12 cellular contexts compared by ENCODE assay signal in genomic region chr16:70751593-70751992, GRCh38. TPM values are rescaled to one million over a fixed set of nuclear protein-coding genes. Genes with fewer than 3 reads are reported as not detected.
DNase-seq lines count a peak whose midpoint lies in the region; TF ChIP-seq lines count a peak whose summit lies in the region.
"Had no signal": no experiment of that assay in that cellular context is flagged by ENCODE, and none has a peak within 500 bp of the region (broad histone marks: within the 10 kb centered on the region; RNA-seq: fewer than 3 reads in every experiment).

No MANE protein-coding gene starts in this region.

- H3K36me3 Mint-ChIP-seq in activated naive CD4-positive, alpha-beta T cell treated with anti-CD3 and anti-CD28 coated beads, Interleukin-2, amount 10 ng/mL, durations not matched to agents 7 days and 5 days: peaks cover 28% of the 10 kb centered on the region
- H3K36me3 Mint-ChIP-seq in nephron (ENCODE audit: low read depth) (no peaks in the 10 kb centered on the region), type B pancreatic cell (no peaks in the 10 kb centered on the region)

- H3K4me1 ChIP-seq in colonic mucosa (peaks cover 36% of the 10 kb centered on the region), thyroid gland (peaks cover 47 to 78% of the 10 kb centered on the region in 2 donors)

- H3K9ac ChIP-seq in colonic mucosa (ENCODE audit: low read depth in 2 of 2, low read length in 2 of 2): peak overlapping the region in 1 of 2 donors; percentile 51

- H3K4me1 Mint-ChIP-seq in activated naive CD4-positive, alpha-beta T cell treated with anti-CD3 and anti-CD28 coated beads, Interleukin-2, amount 10 ng/mL, durations not matched to agents 7 days and 5 days: peaks cover 66% of the 10 kb centered on the region
- H3K4me1 Mint-ChIP-seq in nephron: peaks cover 66% of the 10 kb centered on the region
- peaks cover 29% of the 10 kb centered on the region for H3K4me1 Mint-ChIP-seq in type B pancreatic cell (ENCODE audit: unreplicated experiment)

- H3K27me3 Mint-ChIP-seq in activated naive CD4-positive, alpha-beta T cell treated with anti-CD3 and anti-CD28 coated beads, Interleukin-2, amount 10 ng/mL, durations not matched to agents 7 days and 5 days: no peaks in the 10 kb centered on the region
- H3K27me3 Mint-ChIP-seq in nephron (ENCODE audit: low read depth): no peaks in the 10 kb centered on the region
- H3K27me3 Mint-ChIP-seq in type B pancreatic cell: no peaks in the 10 kb centered on the region

- TF ChIP-seq POLR2A in thyroid gland (IDR thresholded peaks at IDR 0.05): no peak

- H3K27me3 ChIP-seq in colonic mucosa: no peaks in the 10 kb centered on the region
- no peaks in the 10 kb centered on the region for H3K27me3 ChIP-seq in thyroid gland

- no peaks in the 10 kb centered on the region for H3K9me3 Mint-ChIP-seq in activated naive CD4-positive, alpha-beta T cell treated with anti-CD3 and anti-CD28 coated beads, Interleukin-2, amount 10 ng/mL, durations not matched to agents 7 days and 5 days
- no peaks in the 10 kb centered on the region for H3K9me3 Mint-ChIP-seq in nephron
- no peaks in the 10 kb centered on the region for H3K9me3 Mint-ChIP-seq in type B pancreatic cell

- H3K4me3 Mint-ChIP-seq in activated naive CD4-positive, alpha-beta T cell treated with anti-CD3 and anti-CD28 coated beads, Interleukin-2, amount 10 ng/mL, durations not matched to agents 7 days and 5 days: no peak overlapping the region
- H3K4me3 Mint-ChIP-seq in nephron: no peak overlapping the region
- no peak overlapping the region for H3K4me3 Mint-ChIP-seq in type B pancreatic cell

- H3K4me3 ChIP-seq in colonic mucosa (no peak overlapping the region), thyroid gland (replicated peaks in 1 of 3) (no peak overlapping the region)

- intact Hi-C loops in colonic mucosa (cut with DNase I): no loop called here
- intact Hi-C loops in thyroid gland (cut with DNase I): no loop called here

- H3K9me3 ChIP-seq in colonic mucosa (no peaks in the 10 kb centered on the region), thyroid gland (no peaks in the 10 kb centered on the region)

- H3K27ac Mint-ChIP-seq in activated naive CD4-positive, alpha-beta T cell treated with anti-CD3 and anti-CD28 coated beads, Interleukin-2, amount 10 ng/mL, durations not matched to agents 7 days and 5 days: peak overlapping the region; percentile 64
- H3K27ac Mint-ChIP-seq in nephron (peak overlapping the region; percentile 94 to 97 (median 95)), type B pancreatic cell (no peak overlapping the region)

- H3K36me3 ChIP-seq in colonic mucosa: no peaks in the 10 kb centered on the region
- peaks cover 0 to 2% of the 10 kb centered on the region in 2 donors for H3K36me3 ChIP-seq in thyroid gland

- no peak for TF ChIP-seq CTCF in colonic mucosa (IDR thresholded peaks at IDR 0.05)
- no peak for TF ChIP-seq CTCF in nephron (IDR thresholded peaks at IDR 0.05; ENCODE audit: unreplicated experiment in 3 of 3)
- TF ChIP-seq CTCF in thyroid gland (IDR thresholded peaks at IDR 0.05): no peak
- no peak for TF ChIP-seq CTCF in type B pancreatic cell (conservative IDR thresholded peaks at IDR 0.05)

- CTCF ChIA-PET in activated naive CD4-positive, alpha-beta T cell treated with anti-CD3 and anti-CD28 coated beads, Interleukin-2, amount 10 ng/mL, durations not matched to agents 7 days and 5 days (lab: Charles Lee): interaction anchor here (0.6 to 4.1 kb wide), 5 partner anchors 13 to 73 kb away, joined by 3 to 24 read pairs (median 4); no protein-coding TSS in a partner anchor

- WGBS in thyroid gland, 2 donors: 67 to 78% methylated on average over 6 of the region's 7 CpGs

- peak overlapping the region; percentile 55 for H3K27ac ChIP-seq in colonic mucosa
- peak overlapping the region; percentile 84 to 95 (median 94) for H3K27ac ChIP-seq in thyroid gland
- H3K27ac ChIP-seq: epithelial cell of prostate had no signal

- no peak for DNase-seq in activated naive CD4-positive, alpha-beta T cell treated with anti-CD3 and anti-CD28 coated beads, Interleukin-2, amount 10 ng/mL, durations not matched to agents 7 days and 5 days
- DNase-seq in activated naive CD4-positive, alpha-beta T cell treated with anti-CD3 and anti-CD28 coated beads, Interleukin-2, amount 50 U/mL, for 16 hours: no peak
- no peak for DNase-seq in colonic mucosa
- no peak for DNase-seq in thyroid gland
- no peak for DNase-seq in type B pancreatic cell (ENCODE audit: extremely low spot score, unreplicated experiment)
- DNase-seq in NCI-H1436 treated with DMSO at 0.1 percent for 48 hours (lab: John Stamatoyannopoulos, UW): no peak
- DNase-seq in dedifferentiated amniotic fluid mesenchymal stem cell (ENCODE audit: extremely low spot score): no peak
- DNase-seq: activated CD4-positive, alpha-beta T cell treated with anti-CD3 and anti-CD28 coated beads, Interleukin-2, amount 50 U/mL, for 4 hours; NCI-H1436; T-helper 9 cell had no signal

RNA-seq across cellular contexts. Expression of gene VAC14, which starts 49.4 kb away (rescaled TPM):
- total RNA-seq in colonic mucosa (10 to 100 TPM; 20.7 to 41.8 TPM), thyroid gland (10 to 100 TPM; 43.4 to 69.4 (median 63.1) TPM), type B pancreatic cell (ENCODE audit: low replicate concordance) (38.3 and 39.5 TPM in 2 replicates)
